In genomic region chr11:3220521-3221407, GRCh38 we compare ENCODE assay signal across 1 cellular context.
TF ChIP-seq lines count a peak whose summit lies in the region.

No MANE protein-coding gene starts in this region.

TF ChIP-seq in SK-N-SH treated with all-trans-retinoic acid at 6 μM for 48 hours, 23 proteins besides CTCF, POLR2A, EP300 and RAD21 (continued from another document):
- TF ChIP-seq CREB5 (CRISPR knock-in tag; IDR thresholded peaks at IDR 0.05; ENCODE audit: low read depth) = no peak
- TF ChIP-seq TCF4 (CRISPR knock-in tag; IDR thresholded peaks at IDR 0.05; ENCODE audit: borderline replicate concordance) = no peak
- TF ChIP-seq RARB (CRISPR knock-in tag; IDR thresholded peaks at IDR 0.05) = no peak
- no peak for TF ChIP-seq PATZ1 (CRISPR knock-in tag; IDR thresholded peaks at IDR 0.05; ENCODE audit: borderline replicate concordance)
- TF ChIP-seq TSHZ2 (CRISPR knock-in tag; IDR thresholded peaks at IDR 0.05) = no peak
- TF ChIP-seq ISL1 (CRISPR knock-in tag; IDR thresholded peaks at IDR 0.05) = no peak
- TF ChIP-seq CSRNP3 (CRISPR knock-in tag; IDR thresholded peaks at IDR 0.05) = no peak
- TF ChIP-seq ZFP3 (CRISPR knock-in tag; IDR thresholded peaks at IDR 0.05) = no peak
- no peak for TF ChIP-seq ARNTL (CRISPR knock-in tag; IDR thresholded peaks at IDR 0.05; ENCODE audit: borderline replicate concordance, low read depth)
